In genomic region chr11:2912038-2912410, GRCh38 we compare ENCODE assay signal across 19 cellular contexts. TPM values are rescaled to one million over a fixed set of nuclear protein-coding genes. Genes with fewer than 3 reads are reported as not detected.
DNase-seq lines count a peak whose midpoint lies in the region; ATAC-seq, FAIRE-seq and TF ChIP-seq lines count a peak whose summit lies in the region.
"Had no signal": no experiment of that assay in that cellular context is flagged by ENCODE, and none has a peak within 500 bp of the region (broad histone marks: within the 10 kb centered on the region; RNA-seq: fewer than 3 reads in every experiment).

No MANE protein-coding gene starts in this region.

- no peak overlapping the region for H3K9ac ChIP-seq in kidney (ENCODE audit: low read length in 2 of 2)
- H3K9ac ChIP-seq: parathyroid adenoma had no signal

- H3K9me3 ChIP-seq in kidney (ENCODE audit: control insufficient read depth in 1 of 2, low read length in 2 of 2), result no peaks in the 10 kb centered on the region

- H3K4me3 ChIP-seq in kidney (ENCODE audit: low read length in 2 of 2) (no peak overlapping the region), skin epidermis (no peak overlapping the region)
- H3K4me3 ChIP-seq: GM23338 had no signal

- H3K36me3 ChIP-seq in kidney (ENCODE audit: control insufficient read depth in 1 of 2, insufficient read depth in 2 of 2, low read length in 2 of 2), result no peaks in the 10 kb centered on the region

- DNase-seq in kidney (no peak), NCI-H524 (lab: John Stamatoyannopoulos, UW) (no peak), NAMALWA (ENCODE audit: low spot score) (no peak), NCI-H2107 treated with DMSO at 0.1 percent for 48 hours (lab: John Stamatoyannopoulos, UW; ENCODE audit: unreplicated experiment) (no peak), left ventricle myocardium superior (no peak)
- DNase-seq: activated effector memory CD4-positive, alpha-beta T cell treated with Interleukin-2 at 50 U/mL for 16 hours; COR-L47; GF-D8; glutamatergic neuron; KBM-7; SHP77 treated with DMSO at 0.1 percent for 48 hours; T-helper 2 cell had no signal

- ATAC-seq in SK-N-SH treated with all-trans-retinoic acid at 6 μM for 48 hours, result peak; percentile 13; the same call in 2 of the 3 replicates
- ATAC-seq in left ventricle myocardium superior, result no peak
- ATAC-seq: activated CD4-positive, CD25-positive, alpha-beta regulatory T cell treated with anti-CD3 and anti-CD28 coated beads, Interleukin-2, amount 50 U/mL, for 24 hours; stimulated activated memory B cell treated with anti-CD40 and anti-IgM and Interleukin-4, amounts not matched to agents 10 μg/mL and 1 μg/mL and 100 μg/mL, for 72 hours had no signal

- no peak for FAIRE-seq in kidney (lab: Jason Lieb, UNC)

- H3K4me1 ChIP-seq in kidney (ENCODE audit: control insufficient read depth in 1 of 2, insufficient read depth in 1 of 2, low read depth in 1 of 2, low read length in 2 of 2), result peaks cover 0 to 16% of the 10 kb centered on the region in 2 donors

- H3K27ac ChIP-seq in C4-2B (peak overlapping the region; percentile 94), kidney (ENCODE audit: low read depth in 2 of 2, low read length in 2 of 2) (peak overlapping the region; percentile 81 to 89), skin epidermis (peak overlapping the region in 20 of 21 experiments; percentile 32 to 85 (median 79))
- H3K27ac ChIP-seq: parathyroid adenoma had no signal

- intact Hi-C loops in kidney (cut with DNase I), result no loop called here
- intact Hi-C loops in left ventricle myocardium superior (cut with micrococcal nuclease), result no loop called here

- TF ChIP-seq CTCF in C4-2B (conservative IDR thresholded peaks at IDR 0.05), result no peak
- no peak for TF ChIP-seq CTCF in kidney (IDR thresholded peaks at IDR 0.05; ENCODE audit: borderline replicate concordance, extremely low read depth, insufficient read depth)

TF ChIP-seq in SK-N-SH treated with all-trans-retinoic acid at 6 μM for 48 hours, 23 proteins besides CTCF, POLR2A, EP300 and RAD21:
- TF ChIP-seq ZFP3 (CRISPR knock-in tag; IDR thresholded peaks at IDR 0.05), result no peak
- TF ChIP-seq BACH2 (CRISPR knock-in tag; IDR thresholded peaks at IDR 0.05; ENCODE audit: borderline replicate concordance), result no peak
- TF ChIP-seq ARNTL (CRISPR knock-in tag; IDR thresholded peaks at IDR 0.05; ENCODE audit: borderline replicate concordance, low read depth), result no peak
- no peak for TF ChIP-seq TOX (CRISPR knock-in tag; IDR thresholded peaks at IDR 0.05; ENCODE audit: borderline replicate concordance)
- TF ChIP-seq RARB (CRISPR knock-in tag; IDR thresholded peaks at IDR 0.05), result no peak
- no peak for TF ChIP-seq TCF4 (CRISPR knock-in tag; IDR thresholded peaks at IDR 0.05; ENCODE audit: borderline replicate concordance)
- TF ChIP-seq ZFP30 (CRISPR knock-in tag; IDR thresholded peaks at IDR 0.05), result no peak
- no peak for TF ChIP-seq POU6F1 (CRISPR knock-in tag; IDR thresholded peaks at IDR 0.05; ENCODE audit: borderline replicate concordance, low read depth)
- no peak for TF ChIP-seq ZNF8 (CRISPR knock-in tag; IDR thresholded peaks at IDR 0.05)
- TF ChIP-seq ISL1 (CRISPR knock-in tag; IDR thresholded peaks at IDR 0.05), result no peak
- no peak for TF ChIP-seq ZNF565 (CRISPR knock-in tag; conservative IDR thresholded peaks at IDR 0.05; ENCODE audit: low read depth)
- TF ChIP-seq TSHZ2 (CRISPR knock-in tag; IDR thresholded peaks at IDR 0.05), result no peak
- no peak for TF ChIP-seq PPARA (CRISPR knock-in tag; IDR thresholded peaks at IDR 0.05; ENCODE audit: borderline replicate concordance)
- no peak for TF ChIP-seq ZC3H10 (CRISPR knock-in tag; IDR thresholded peaks at IDR 0.05)
- no peak for TF ChIP-seq ZNF70 (CRISPR knock-in tag; IDR thresholded peaks at IDR 0.05)
- no peak for TF ChIP-seq CSDC2 (CRISPR knock-in tag; IDR thresholded peaks at IDR 0.05)
- TF ChIP-seq SNAI2 (CRISPR knock-in tag; IDR thresholded peaks at IDR 0.05), result no peak
- no peak for TF ChIP-seq GLIS3 (CRISPR knock-in tag; IDR thresholded peaks at IDR 0.05)

RNA-seq across cellular contexts. Expression of gene PHLDA2, which starts 17.2 kb away (rescaled TPM):
- total RNA-seq in kidney, result 19.7 TPM
- 9.0 TPM for polyA plus RNA-seq in kidney (ENCODE audit: insufficient read depth, low read depth, low replicate concordance)
- 0.99 TPM for total RNA-seq in left ventricle myocardium superior

RNA-seq across cellular contexts. Expression of gene CDKN1C, which starts 26.4 kb away (rescaled TPM):
- total RNA-seq in kidney (54.8 TPM), left ventricle myocardium superior (42.0 TPM)
- 192 TPM for polyA plus RNA-seq in kidney (ENCODE audit: insufficient read depth, low read depth, low replicate concordance)

Comparison
In these comparisons a context has a peak if more than half of its experiments do, and no peak if none do; other contexts are left out.
1. RNA of gene PHLDA2, which starts 17.2 kb away (total RNA-seq): 19.7 TPM in kidney (single experiment); 0.99 TPM in left ventricle myocardium superior (single experiment); every median in the first group is over 10 times any median in the second.
2. Peak in every context shown above with its lines, with median percentiles within 50 percentile points of each other: H3K27ac ChIP-seq.